ENCODE assay signal across 8 cellular contexts in the genomic region with DNA sequence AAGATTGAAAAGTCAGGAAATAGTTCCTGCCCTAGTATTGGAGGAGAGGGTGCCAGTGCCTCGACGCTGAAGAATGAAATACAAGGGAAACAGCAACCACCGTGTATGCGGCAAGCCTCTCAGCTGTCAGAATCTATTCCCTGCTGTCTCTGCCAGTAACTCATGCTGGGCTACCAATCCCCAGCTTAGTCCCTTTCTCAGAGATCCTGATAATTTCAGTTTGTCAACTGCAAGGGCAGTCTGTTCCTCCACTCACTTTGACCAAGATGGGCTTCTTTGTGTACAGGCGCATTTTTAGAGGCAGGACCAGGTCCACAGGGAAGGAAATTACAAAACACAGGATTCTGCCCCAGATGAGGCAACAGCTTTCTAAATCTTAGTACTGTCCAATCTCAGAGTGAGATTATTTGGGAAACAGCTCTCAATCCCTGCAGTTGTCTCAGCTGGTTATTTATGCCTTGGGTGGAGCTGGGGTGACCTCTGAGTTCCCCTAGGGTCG. TPM values are rescaled to one million over a fixed set of nuclear protein-coding genes. Genes with fewer than 3 reads are reported as not detected.
DNase-seq lines count a peak whose midpoint lies in the region; ATAC-seq and TF ChIP-seq lines count a peak whose summit lies in the region.

No MANE protein-coding gene starts in this region.

- peaks cover 26% of the 10 kb centered on the region for H3K4me1 Mint-ChIP-seq in activated naive CD4-positive, alpha-beta T cell treated with anti-CD3 and anti-CD28 coated beads, Interleukin-2, amount 50 U/mL, for 24 hours
- peaks cover 28 to 33% of the 10 kb centered on the region in 2 donors for H3K4me1 Mint-ChIP-seq in immature natural killer cell
- peaks cover 23% of the 10 kb centered on the region for H3K4me1 Mint-ChIP-seq in type B pancreatic cell (ENCODE audit: unreplicated experiment)
- peaks cover 30% of the 10 kb centered on the region for H3K4me1 Mint-ChIP-seq in CD14-positive monocyte

- ATAC-seq in activated naive CD4-positive, alpha-beta T cell treated with anti-CD3 and anti-CD28 coated beads, Interleukin-2, amount 50 U/mL, for 72 hours, result no peak

- H3K4me3 Mint-ChIP-seq in activated naive CD4-positive, alpha-beta T cell treated with anti-CD3 and anti-CD28 coated beads, Interleukin-2, amount 50 U/mL, for 24 hours, result peak overlapping the region; percentile 11
- H3K4me3 Mint-ChIP-seq in immature natural killer cell, result peak overlapping the region; percentile 33 to 96 (median 50)
- peak overlapping the region; percentile 95 for H3K4me3 Mint-ChIP-seq in type B pancreatic cell
- no peak overlapping the region for H3K4me3 Mint-ChIP-seq in CD14-positive monocyte

- H3K9me3 Mint-ChIP-seq in activated naive CD4-positive, alpha-beta T cell treated with anti-CD3 and anti-CD28 coated beads, Interleukin-2, amount 50 U/mL, for 24 hours, result no peaks in the 10 kb centered on the region
- no peaks in the 10 kb centered on the region for H3K9me3 Mint-ChIP-seq in activated naive CD4-positive, alpha-beta T cell treated with anti-CD3 and anti-CD28 coated beads, Interleukin-2, amount 50 U/mL, for 72 hours
- H3K9me3 Mint-ChIP-seq in immature natural killer cell, result no peaks in the 10 kb centered on the region
- H3K9me3 Mint-ChIP-seq in type B pancreatic cell, result no peaks in the 10 kb centered on the region
- no peaks in the 10 kb centered on the region for H3K9me3 Mint-ChIP-seq in CD14-positive monocyte

- peak overlapping the region; percentile 51 for H3K27ac Mint-ChIP-seq in activated naive CD4-positive, alpha-beta T cell treated with anti-CD3 and anti-CD28 coated beads, Interleukin-2, amount 50 U/mL, for 24 hours
- peak overlapping the region; percentile 44 to 98 for H3K27ac Mint-ChIP-seq in activated naive CD4-positive, alpha-beta T cell treated with anti-CD3 and anti-CD28 coated beads, Interleukin-2, amount 50 U/mL, for 72 hours
- H3K27ac Mint-ChIP-seq in immature natural killer cell (peak overlapping the region; percentile 24 to 89 (median 66)), type B pancreatic cell (peak overlapping the region; percentile 99), CD14-positive monocyte (peak overlapping the region in 3 of 7 donors; percentile 26 to 68 (median 51))

- no peaks in the 10 kb centered on the region for H3K36me3 Mint-ChIP-seq in activated naive CD4-positive, alpha-beta T cell treated with anti-CD3 and anti-CD28 coated beads, Interleukin-2, amount 50 U/mL, for 24 hours
- H3K36me3 Mint-ChIP-seq in activated naive CD4-positive, alpha-beta T cell treated with anti-CD3 and anti-CD28 coated beads, Interleukin-2, amount 50 U/mL, for 72 hours, result peaks cover 8 to 14% of the 10 kb centered on the region in 2 donors
- H3K36me3 Mint-ChIP-seq in immature natural killer cell (peaks cover 0 to 4% (median 0%) of the 10 kb centered on the region in 3 donors), type B pancreatic cell (peaks cover 4% of the 10 kb centered on the region), CD14-positive monocyte (no peaks in the 10 kb centered on the region)

- intact Hi-C loops in CD14-positive monocyte (cut with micrococcal nuclease), result no loop called here

- no peak for DNase-seq in activated naive CD4-positive, alpha-beta T cell treated with Interleukin-2 at 50 U/mL for 16 hours
- DNase-seq in activated naive CD4-positive, alpha-beta T cell treated with anti-CD3 and anti-CD28 coated beads, Interleukin-2, amount 50 U/mL, for 72 hours (ENCODE audit: low spot score in 2 of 2), result peak in 1 of 2 donors; percentile 43
- DNase-seq in immature natural killer cell (no peak), type B pancreatic cell (ENCODE audit: extremely low spot score, unreplicated experiment) (no peak), SK-N-DZ (ENCODE audit: low spot score) (no peak), NCI-H510A (lab: John Stamatoyannopoulos, UW) (no peak), CD14-positive monocyte (ENCODE audit: low spot score) (no peak)

- no peaks in the 10 kb centered on the region for H3K27me3 Mint-ChIP-seq in activated naive CD4-positive, alpha-beta T cell treated with anti-CD3 and anti-CD28 coated beads, Interleukin-2, amount 50 U/mL, for 24 hours
- H3K27me3 Mint-ChIP-seq in immature natural killer cell (ENCODE audit: low read depth in 3 of 3) (peaks cover 4 to 10% (median 10%) of the 10 kb centered on the region in 3 donors), type B pancreatic cell (no peaks in the 10 kb centered on the region), CD14-positive monocyte (ENCODE audit: low read depth in 3 of 3) (peaks cover 1 to 2% (median 1%) of the 10 kb centered on the region in 3 donors)

- TF ChIP-seq CTCF in type B pancreatic cell (conservative IDR thresholded peaks at IDR 0.05) (no peak), CD14-positive monocyte (IDR thresholded peaks at IDR 0.05) (no peak)

RNA-seq across cellular contexts. Expression of a gene that starts 1.3 kb away (rescaled TPM):
- 10 to 100 TPM; 14.4 to 17.2 TPM for total RNA-seq in activated naive CD4-positive, alpha-beta T cell treated with anti-CD3 and anti-CD28 coated beads, Interleukin-2, amount 50 U/mL, for 72 hours
- polyA plus RNA-seq in immature natural killer cell (10 to 100 TPM; 12.8 to 14.6 (median 13.3) TPM), CD14-positive monocyte (1 to 10 TPM; 3.0 to 3.9 TPM)
- total RNA-seq in type B pancreatic cell (ENCODE audit: low replicate concordance), result 112 and 159 TPM in 2 replicates
- 8.6 and 13.9 TPM in 2 replicates for polyA plus RNA-seq in SK-N-DZ (2014; cell fraction: cytosol; rRNA removed)
- 5.2 and 8.3 TPM in 2 replicates for polyA plus RNA-seq in SK-N-DZ (2014; cell fraction: nucleus; rRNA removed)

RNA-seq across cellular contexts. Expression of a gene that starts 29.7 kb away (rescaled TPM):
- total RNA-seq in activated naive CD4-positive, alpha-beta T cell treated with anti-CD3 and anti-CD28 coated beads, Interleukin-2, amount 50 U/mL, for 72 hours, result 100 to 1,000 TPM in 1 of 2 donors, 10 to 100 TPM in 1; 83.3 to 126 TPM
- polyA plus RNA-seq in immature natural killer cell (10 to 100 TPM; 16.9 to 34.2 (median 24.8) TPM), CD14-positive monocyte (10 to 100 TPM; 15.7 to 18.0 TPM)
- 52.3 and 60.3 TPM in 2 replicates for total RNA-seq in type B pancreatic cell (ENCODE audit: low replicate concordance)
- polyA plus RNA-seq in SK-N-DZ (2014; cell fraction: cytosol; rRNA removed), result 17.5 and 24.6 TPM in 2 replicates
- 11.2 and 23.9 TPM in 2 replicates for polyA plus RNA-seq in SK-N-DZ (2014; cell fraction: nucleus; rRNA removed)

RNA-seq across cellular contexts. Expression of a gene that starts 37.1 kb away (rescaled TPM):
- 10 to 100 TPM; 48.2 to 51.9 TPM for total RNA-seq in activated naive CD4-positive, alpha-beta T cell treated with anti-CD3 and anti-CD28 coated beads, Interleukin-2, amount 50 U/mL, for 72 hours
- polyA plus RNA-seq in immature natural killer cell (10 to 100 TPM; 19.0 to 67.9 (median 29.3) TPM), CD14-positive monocyte (10 to 100 TPM; 29.6 to 46.0 TPM)
- 37.2 and 38.8 TPM in 2 replicates for total RNA-seq in type B pancreatic cell (ENCODE audit: low replicate concordance)
- 14.1 and 16.2 TPM in 2 replicates for polyA plus RNA-seq in SK-N-DZ (2014; cell fraction: cytosol; rRNA removed)
- 14.0 and 26.6 TPM in 2 replicates for polyA plus RNA-seq in SK-N-DZ (2014; cell fraction: nucleus; rRNA removed)

Comparison
In these comparisons a context has a peak if more than half of its experiments do, and no peak if none do; other contexts are left out.
1. H3K4me3 Mint-ChIP-seq: peak in activated naive CD4-positive, alpha-beta T cell treated with anti-CD3 and anti-CD28 coated beads, Interleukin-2, amount 50 U/mL, for 24 hours (single experiment), immature natural killer cell (5 of 5) and type B pancreatic cell (single experiment); none in CD14-positive monocyte (0 of 2).